39 cellular contexts compared by ENCODE assay signal in genomic region chr11:5727691-5728090, GRCh38. TPM values are rescaled to one million over a fixed set of nuclear protein-coding genes. Genes with fewer than 3 reads are reported as not detected.
"Had no signal": no experiment of that assay in that cellular context is flagged by ENCODE, and none has a peak within 500 bp of the region (broad histone marks: within the 10 kb centered on the region; RNA-seq: fewer than 3 reads in every experiment).

No MANE protein-coding gene starts in this region.

- H3K4me3 ChIP-seq: adrenal gland, ascending aorta, body of pancreas, breast epithelium, cardiac muscle cell had no signal

- H3K27ac ChIP-seq: adrenal gland, ascending aorta, body of pancreas, brain microvascular endothelial cell, breast epithelium, cardiac muscle cell had no signal

- H3K27me3 ChIP-seq: adrenal gland, ascending aorta, body of pancreas, brain microvascular endothelial cell, breast epithelium, cardiac muscle cell had no signal

- FAIRE-seq: astrocyte, colon had no signal

- DNase-seq: activated effector memory CD4-positive, alpha-beta T cell treated with anti-CD3 and anti-CD28 coated beads, Interleukin-2, amount 50 U/mL, for 16 hours; activated effector memory CD4-positive, alpha-beta T cell treated with Interleukin-2 at 50 U/mL for 16 hours; activated gamma-delta T cell; activated gamma-delta T cell treated with Interleukin-2 at 50 U/mL for 16 hours; activated naive CD4-positive, alpha-beta T cell; activated naive CD4-positive, alpha-beta T cell treated with anti-CD3 and anti-CD28 coated beads for 36 hours; activated naive CD4-positive, alpha-beta T cell treated with anti-CD3 and anti-CD28 coated beads, Interleukin-2, amount 10 ng/mL, durations not matched to agents 7 days and 5 days; activated naive CD4-positive, alpha-beta T cell treated with anti-CD3 and anti-CD28 coated beads, Interleukin-2, amount 50 U/mL, for 16 hours; activated naive CD4-positive, alpha-beta T cell treated with Interleukin-2 at 50 U/mL for 16 hours; activated naive CD8-positive, alpha-beta T cell treated with anti-CD3 and anti-CD28 coated beads for 36 hours; activated naive CD8-positive, alpha-beta T cell treated with anti-CD3 and anti-CD28 coated beads, Interleukin-2, amount 10 ng/mL, durations not matched to agents 7 days and 5 days; activated naive CD8-positive, alpha-beta T cell treated with anti-CD3 and anti-CD28 coated beads, Interleukin-2, amount 50 U/mL, for 24 hours; activated T-cell treated with anti-CD3 and anti-CD28 coated beads, Interleukin-2, amount 50 U/mL, for 4 hours; activated T-cell treated with anti-CD3 and anti-CD28 coated beads, Interleukin-2, amount 50 U/mL, for 48 hours; activated T-cell treated with anti-CD3 and anti-CD28 coated beads, Interleukin-2, amount 50 U/mL, for 72 hours; adrenal gland; amniotic stem cell; amygdala; anterior cingulate cortex; aorta; body of pancreas; brain microvascular endothelial cell; caudate nucleus; central memory CD4-positive, alpha-beta T cell; cerebellar nuclear complex had no signal

- H3K9me3 ChIP-seq: adrenal gland, ascending aorta, body of pancreas, breast epithelium had no signal

- H3K4me1 ChIP-seq: adrenal gland, ascending aorta, body of pancreas, breast epithelium had no signal

- H3K36me3 ChIP-seq: adrenal gland, ascending aorta, brain microvascular endothelial cell, breast epithelium, cardiac muscle cell had no signal

- ATAC-seq: activated naive CD4-positive, alpha-beta T cell treated with anti-CD3 and anti-CD28 coated beads, Interleukin-2, amount 50 U/mL, for 72 hours; activated naive CD8-positive, alpha-beta T cell treated with anti-CD3 and anti-CD28 coated beads, Interleukin-2, amount 50 U/mL, for 24 hours; activated T-cell treated with anti-CD3 and anti-CD28 coated beads, Interleukin-2, amount 50 U/mL, for 4 hours; activated T-cell treated with anti-CD3 and anti-CD28 coated beads, Interleukin-2, amount 50 U/mL, for 72 hours; activated T-helper 17 cell treated with anti-CD3 and anti-CD28 coated beads, Interleukin-2, amount 50 U/mL, for 72 hours; body of pancreas had no signal

RNA-seq across cellular contexts. Expression of gene OR56B1, which starts 8.6 kb away (rescaled TPM):
- total RNA-seq: activated T-cell treated with anti-CD3 and anti-CD28 coated beads, Interleukin-2, amount 50 U/mL, for 4 hours; activated T-helper 1 cell treated with anti-CD3 and anti-CD28 coated beads, Interleukin-12 subunit alpha, Interleukin-12 subunit beta, Interleukin-2, Interleukin-4 antibody, amounts not matched to agents 30 ng/mL and 10 ng/mL and 1 ng/mL, durations not matched to agents 14 hours and 24 hours and 36 hours; activated T-helper 2 cell treated with anti-CD3 and anti-CD28 coated beads, Interferon-gamma antibody, Interleukin-2, Interleukin-4, amounts not matched to agents 10 μg/mL and 5 μg/mL and 100 μg/mL, durations not matched to agents 14 hours and 24 hours and 36 hours; adrenal gland; ascending aorta; astrocyte; body of pancreas; bronchial epithelial cell; cardiac muscle cell; cardiac septum; cerebellum; chondrocyte had no signal
- polyA plus RNA-seq: adipose tissue, adrenal gland, aorta, cardiac muscle cell had no signal

RNA-seq across cellular contexts. Expression of gene OR52N4, which starts 26.4 kb away (rescaled TPM):
- total RNA-seq: activated T-cell treated with anti-CD3 and anti-CD28 coated beads, Interleukin-2, amount 50 U/mL, for 4 hours; activated T-helper 2 cell treated with anti-CD3 and anti-CD28 coated beads, Interferon-gamma antibody, Interleukin-2, Interleukin-4, amounts not matched to agents 10 μg/mL and 5 μg/mL and 100 μg/mL, durations not matched to agents 14 hours and 24 hours and 36 hours; adrenal gland; ascending aorta; astrocyte; body of pancreas; breast epithelium; bronchial epithelial cell; cardiac muscle cell; cardiac septum; cerebellum; chondrocyte had no signal
- polyA plus RNA-seq: cardiac muscle cell had no signal

RNA-seq across cellular contexts. Expression of gene TRIM22, which starts 38.1 kb away (rescaled TPM):
- total RNA-seq: cardiac muscle cell had no signal

RNA-seq across cellular contexts. Expression of gene OR52N5, which starts 55.5 kb away (rescaled TPM):
- total RNA-seq: activated naive CD4-positive, alpha-beta T cell treated with anti-CD3 and anti-CD28 coated beads for 36 hours; activated naive CD8-positive, alpha-beta T cell treated with anti-CD3 and anti-CD28 coated beads for 36 hours; activated naive CD8-positive, alpha-beta T cell treated with anti-CD3 and anti-CD28 coated beads, Interleukin-2, amount 10 ng/mL, durations not matched to agents 7 days and 5 days; activated T-cell treated with anti-CD3 and anti-CD28 coated beads, Interleukin-2, amount 50 U/mL, for 4 hours; activated T-cell treated with anti-CD3 and anti-CD28 coated beads, Interleukin-2, amount 50 U/mL, for 72 hours; activated T-helper 1 cell treated with anti-CD3 and anti-CD28 coated beads, Interleukin-12 subunit alpha, Interleukin-12 subunit beta, Interleukin-2, Interleukin-4 antibody, amounts not matched to agents 30 ng/mL and 10 ng/mL and 1 ng/mL, durations not matched to agents 14 hours and 24 hours and 36 hours; activated T-helper 17 cell treated with anti-CD3 and anti-CD28 coated beads, Interleukin-2, amount 50 U/mL, for 72 hours; activated T-helper 2 cell treated with anti-CD3 and anti-CD28 coated beads, Interferon-gamma antibody, Interleukin-2, Interleukin-4, amounts not matched to agents 10 μg/mL and 5 μg/mL and 100 μg/mL, durations not matched to agents 14 hours and 24 hours and 36 hours; adrenal gland; aorta; ascending aorta; astrocyte; body of pancreas; bronchial epithelial cell; cardiac septum; chondrocyte had no signal
- polyA plus RNA-seq: adrenal gland, aorta, cardiac muscle cell had no signal
